Comparison of ENCODE assay signal across 9 cellular contexts in the genomic region with DNA sequence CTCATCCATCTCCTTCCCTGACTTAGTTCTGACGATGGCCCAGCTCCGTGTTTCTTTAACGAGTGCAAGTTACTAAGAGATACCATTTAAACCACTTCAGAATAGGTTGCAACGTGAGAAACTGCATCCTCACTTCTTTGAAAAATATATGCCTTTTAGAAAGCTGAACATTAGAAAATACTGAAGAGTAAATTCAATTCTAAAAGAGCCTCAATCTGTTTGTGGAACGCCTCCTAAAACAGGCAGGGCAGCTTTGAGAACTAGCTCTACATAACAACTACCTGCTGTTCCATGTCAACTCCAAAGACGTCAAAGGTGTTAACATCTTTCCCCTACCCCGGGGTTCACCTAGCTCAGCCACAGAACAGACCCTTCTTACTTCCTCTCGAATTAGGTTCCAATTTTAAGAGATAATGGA. TPM values are rescaled to one million over a fixed set of nuclear protein-coding genes. Genes with fewer than 3 reads are reported as not detected.
DNase-seq lines count a peak whose midpoint lies in the region; TF ChIP-seq lines count a peak whose summit lies in the region.
"Had no signal": no experiment of that assay in that cellular context is flagged by ENCODE, and none has a peak within 500 bp of the region (broad histone marks: within the 10 kb centered on the region; RNA-seq: fewer than 3 reads in every experiment).

No MANE protein-coding gene starts in this region.

- no peak for DNase-seq in activated naive CD4-positive, alpha-beta T cell treated with anti-CD3 and anti-CD28 coated beads for 36 hours
- no peak for DNase-seq in activated naive CD4-positive, alpha-beta T cell (lab: John Stamatoyannopoulos, UW)
- no peak for DNase-seq in astrocyte of the cerebellum (ENCODE audit: low read depth)
- peak; percentile 64 for DNase-seq in medulla oblongata (ENCODE audit: extremely low spot score)
- no peak for DNase-seq in tibial artery
- no peak for DNase-seq in foreskin melanocyte
- no peak for DNase-seq in NCI-H2081 (lab: John Stamatoyannopoulos, UW)
- no peak for DNase-seq in COLO829 (ENCODE audit: low spot score)
- DNase-seq: NCI-H1092 treated with DMSO at 0.1 percent for 48 hours had no signal

- H3K27me3 ChIP-seq in tibial artery: no peaks in the 10 kb centered on the region

- TF ChIP-seq CTCF in astrocyte of the cerebellum (IDR thresholded peaks at IDR 0.05; ENCODE audit: low read depth, low read length, missing control alignments): no peak
- no peak for TF ChIP-seq CTCF in tibial artery (IDR thresholded peaks at IDR 0.05)

- H3K4me1 Mint-ChIP-seq in activated naive CD4-positive, alpha-beta T cell treated with anti-CD3 and anti-CD28 coated beads for 36 hours (ENCODE audit: low read depth): peaks cover 23% of the 10 kb centered on the region

- H3K9me3 Mint-ChIP-seq in activated naive CD4-positive, alpha-beta T cell treated with anti-CD3 and anti-CD28 coated beads for 36 hours: no peaks in the 10 kb centered on the region

- intact Hi-C loops in activated naive CD4-positive, alpha-beta T cell treated with anti-CD3 and anti-CD28 coated beads for 36 hours (cut with micrococcal nuclease): loop anchor here (5.0 kb wide), 2 partner anchors 196 to 301 kb away; no protein-coding TSS in a partner anchor
- intact Hi-C loops in tibial artery (cut with DNase I; ENCODE audit: low total_unique reads): loop anchor here (5.0 to 10.0 kb wide), 2 partner anchors 151 to 167 kb away; a partner anchor contains a TSS

- no peak overlapping the region for H3K27ac Mint-ChIP-seq in activated naive CD4-positive, alpha-beta T cell treated with anti-CD3 and anti-CD28 coated beads for 36 hours

- H3K4me3 Mint-ChIP-seq in activated naive CD4-positive, alpha-beta T cell treated with anti-CD3 and anti-CD28 coated beads for 36 hours: peak overlapping the region; percentile 36

- no peaks in the 10 kb centered on the region for H3K36me3 ChIP-seq in tibial artery

- peaks cover 66% of the 10 kb centered on the region for H3K27me3 Mint-ChIP-seq in activated naive CD4-positive, alpha-beta T cell treated with anti-CD3 and anti-CD28 coated beads for 36 hours (ENCODE audit: low read depth)

- H3K9me3 ChIP-seq in tibial artery: no peaks in the 10 kb centered on the region

- peak overlapping the region; percentile 96 to 99 for H3K27ac ChIP-seq in tibial artery

- in situ Hi-C loops in astrocyte of the cerebellum (cut with HindIII; ENCODE audit: low sequenced_read_pairs): loop anchor here (25.0 kb wide), 1 partner anchor 516 kb away; no protein-coding TSS in a partner anchor

- H3K4me1 ChIP-seq in tibial artery: peaks cover 0 to 47% (median 14%) of the 10 kb centered on the region in 4 donors

- no peaks in the 10 kb centered on the region for H3K36me3 Mint-ChIP-seq in activated naive CD4-positive, alpha-beta T cell treated with anti-CD3 and anti-CD28 coated beads for 36 hours (ENCODE audit: low read depth)

- CTCF ChIA-PET in activated naive CD4-positive, alpha-beta T cell treated with anti-CD3 and anti-CD28 coated beads for 36 hours (lab: Charles Lee): interaction anchor here (0.6 to 1.4 kb wide), 6 partner anchors 402 to 1003 kb away, joined by 3 to 5 read pairs (median 3); no protein-coding TSS in a partner anchor

- H3K4me3 ChIP-seq in astrocyte of the cerebellum (ENCODE audit: low read depth, low read length) (peak overlapping the region; percentile 66), tibial artery (peak overlapping the region; percentile 68 to 72)

RNA-seq across cellular contexts. Expression of a gene that starts 3.5 kb away (rescaled TPM):
- total RNA-seq in activated naive CD4-positive, alpha-beta T cell treated with anti-CD3 and anti-CD28 coated beads for 36 hours: not detected
